ENCODE assay signal across 38 cellular contexts in genomic region chr12:71994715-71995114, GRCh38. TPM values are rescaled to one million over a fixed set of nuclear protein-coding genes. Genes with fewer than 3 reads are reported as not detected.
"Had no signal": no experiment of that assay in that cellular context is flagged by ENCODE, and none has a peak within 500 bp of the region (broad histone marks: within the 10 kb centered on the region; RNA-seq: fewer than 3 reads in every experiment).

No MANE protein-coding gene starts in this region.

- DNase-seq: Karpas-422, Kasumi-1, MG63, MM.1S, MV-4-11, NCI-H1048, NCI-H1092, NCI-H1092 treated with DMSO at 0.1 percent for 48 hours, NCI-H1105, NCI-H1105 treated with DMSO at 0.1 percent for 48 hours, NCI-H1417, NCI-H1417 treated with DMSO at 0.1 percent for 48 hours, NCI-H1436, NCI-H1436 treated with DMSO at 0.1 percent for 48 hours, NCI-H146, NCI-H1694, NCI-H1694 treated with DMSO at 0.1 percent for 48 hours, NCI-H187, NCI-H187 treated with DMSO at 0.1 percent for 48 hours, NCI-H1930, NCI-H2029, NCI-H2029 treated with DMSO at 0.1 percent for 48 hours, NCI-H2081, NCI-H2081 treated with DMSO at 0.1 percent for 48 hours, NCI-H2107, NCI-H2171, NCI-H2171 treated with DMSO at 0.1 percent for 48 hours, NCI-H2227 treated with DMSO at 0.1 percent for 48 hours, NCI-H226, NCI-H345, NCI-H446, NCI-H446 treated with DMSO at 0.1 percent for 48 hours, NCI-H510A, NCI-H510A treated with DMSO at 0.1 percent for 48 hours had no signal

- H3K27me3 ChIP-seq: MG63 had no signal

- H3K36me3 ChIP-seq: MG63 had no signal

- H3K9me3 ChIP-seq: MG63 had no signal

- H3K4me3 ChIP-seq: MG63 had no signal

RNA-seq across cellular contexts. Expression of gene TPH2, which starts 56.1 kb away (rescaled TPM):
- total RNA-seq: LHCN-M2, M059J, MCF 10A, NCI-H460 had no signal
